ENCODE assay signal across 26 cellular contexts in the genomic region with DNA sequence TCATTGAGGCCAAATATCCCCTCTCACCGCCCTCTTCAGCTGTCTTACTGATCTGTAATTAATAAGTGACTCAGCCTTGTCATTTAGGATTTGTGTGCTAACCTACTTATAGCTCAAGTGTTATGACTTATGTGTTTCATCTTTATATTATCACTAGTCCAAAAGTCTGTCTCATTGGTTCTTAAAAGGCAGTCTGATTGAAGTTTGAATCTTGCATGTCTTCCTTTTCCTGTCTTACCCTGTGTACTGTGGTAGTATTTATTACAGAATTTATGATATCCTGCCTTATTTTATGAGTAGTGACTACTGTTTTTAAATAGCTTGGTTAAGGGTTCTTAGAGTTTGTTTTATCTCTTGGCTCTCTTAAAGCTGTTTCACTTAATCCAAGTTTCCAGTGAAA. TPM values are rescaled to one million over a fixed set of nuclear protein-coding genes. Genes with fewer than 3 reads are reported as not detected.
A peak's percentile ranks its signal among the peaks of the same experiment; 100 is the strongest.
DNase-seq lines count a peak whose midpoint lies in the region; ATAC-seq and TF ChIP-seq lines count a peak whose summit lies in the region.
"Had no signal": no experiment of that assay in that cellular context is flagged by ENCODE, and none has a peak within 500 bp of the region (broad histone marks: within the 10 kb centered on the region; RNA-seq: fewer than 3 reads in every experiment).

No MANE protein-coding gene starts in this region.

- H3K9me3 Mint-ChIP-seq in naive thymus-derived CD4-positive, alpha-beta T cell = no peaks in the 10 kb centered on the region
- H3K9me3 Mint-ChIP-seq: endodermal cell had no signal

- H3K9me3 ChIP-seq in naive thymus-derived CD4-positive, alpha-beta T cell (ENCODE audit: control insufficient read depth in 2 of 3, low read length in 3 of 3) = no peaks in the 10 kb centered on the region
- no peaks in the 10 kb centered on the region for H3K9me3 ChIP-seq in adrenal gland (replicated peaks in 1 of 3)
- H3K9me3 ChIP-seq: spleen, thyroid gland had no signal

- peaks cover 0 to 43% (median 36%) of the 10 kb centered on the region in 7 donors for H3K4me1 Mint-ChIP-seq in naive thymus-derived CD4-positive, alpha-beta T cell

- WGBS in adrenal gland, 4 donors = 51 to 97% (median 86%) methylated on average over 1 of the region's 1 CpG

- POLR2A ChIA-PET in naive thymus-derived CD4-positive, alpha-beta T cell (lab: Charles Lee) = interaction anchor here (0.9 to 2.7 kb wide), 4 partner anchors 10 to 17 kb away, joined by 3 to 19 read pairs (median 13); partner anchors contain the start of gene TCP11L1

- CTCF ChIA-PET in naive thymus-derived CD4-positive, alpha-beta T cell (lab: Charles Lee) = interaction anchor here (0.7 to 1.2 kb wide), 4 partner anchors 43 to 138 kb away, joined by 3 to 4 read pairs (median 4); no protein-coding TSS in a partner anchor

- TF ChIP-seq POLR2A in adrenal gland (IDR thresholded peaks at IDR 0.05) = no peak

- H3K27me3 Mint-ChIP-seq in naive thymus-derived CD4-positive, alpha-beta T cell = peaks cover 0 to 49% (median 1%) of the 10 kb centered on the region in 5 donors

- DNase-seq in NCI-H82 (lab: John Stamatoyannopoulos, UW) (peak; percentile 24), NCI-H82 treated with DMSO at 0.1 percent for 48 hours (lab: John Stamatoyannopoulos, UW; ENCODE audit: unreplicated experiment) (no peak), EH (ENCODE audit: low read depth) (peak; percentile 27), HT-29 (ENCODE audit: low spot score) (peak; percentile 38), adrenal gland (no peak)
- DNase-seq in naive thymus-derived CD4-positive, alpha-beta T cell = peak in 4 of 9 donors; percentile 20 to 26 (median 22)
- DNase-seq: 8988T; activated CD4-positive, alpha-beta T cell treated with anti-CD3 and anti-CD28 coated beads, Interleukin-2, amount 50 U/mL, for 1 hour; activated gamma-delta T cell treated with Interleukin-2 at 50 U/mL for 16 hours; amygdala; endodermal cell; KG1; kidney glomerular epithelial cell; mammary epithelial cell; MV-4-11; NCI-H1694 treated with DMSO at 0.1 percent for 48 hours; NCI-H226; PC-9; SHP77 treated with DMSO at 0.1 percent for 48 hours; spleen; stimulated activated CD4-positive, alpha-beta T cell treated with anti-CD3 and anti-CD28 coated beads, Interleukin-4, amount 100 ng/mL, for 1 hour; thyroid gland had no signal

- H3K4me3 ChIP-seq in naive thymus-derived CD4-positive, alpha-beta T cell (ENCODE audit: low read length) = no peak overlapping the region
- H3K4me3 ChIP-seq in adrenal gland = no peak overlapping the region
- H3K4me3 ChIP-seq: coronary artery, PC-9, spleen, thyroid gland had no signal

- peaks cover 0 to 5% of the 10 kb centered on the region in 2 donors for H3K27me3 ChIP-seq in naive thymus-derived CD4-positive, alpha-beta T cell (ENCODE audit: control insufficient read depth in 2 of 2, insufficient read depth in 2 of 2, low read length in 2 of 2)
- H3K27me3 ChIP-seq in adrenal gland = no peaks in the 10 kb centered on the region
- H3K27me3 ChIP-seq: thyroid gland had no signal

- H3K27ac ChIP-seq in naive thymus-derived CD4-positive, alpha-beta T cell (ENCODE audit: low read depth, low read length) = no peak overlapping the region
- H3K27ac ChIP-seq in adrenal gland = no peak overlapping the region
- H3K27ac ChIP-seq: coronary artery, PC-9, spleen, thyroid gland had no signal

- peak; percentile 34 for ATAC-seq in naive thymus-derived CD4-positive, alpha-beta T cell
- no peak for ATAC-seq in GM21825 (IDR thresholded peaks at IDR 0.05; ENCODE audit: unreplicated experiment)
- no peak for ATAC-seq in esophagus mucosa
- ATAC-seq: HCT116 had no signal

- TF ChIP-seq CTCF in adrenal gland (IDR thresholded peaks at IDR 0.05) = no peak

- peaks cover 0 to 3% (median 0%) of the 10 kb centered on the region in 5 donors for H3K36me3 Mint-ChIP-seq in naive thymus-derived CD4-positive, alpha-beta T cell

- peak overlapping the region in 5 of 10 donors; percentile 13 to 64 (median 32) for H3K4me3 Mint-ChIP-seq in naive thymus-derived CD4-positive, alpha-beta T cell
- H3K4me3 Mint-ChIP-seq: endodermal cell had no signal

- H3K36me3 ChIP-seq in naive thymus-derived CD4-positive, alpha-beta T cell (ENCODE audit: control insufficient read depth in 2 of 3, insufficient read depth in 3 of 3, low read length in 3 of 3) = no peaks in the 10 kb centered on the region
- no peaks in the 10 kb centered on the region for H3K36me3 ChIP-seq in adrenal gland (replicated peaks in 1 of 2)
- H3K36me3 ChIP-seq: spleen, thyroid gland had no signal

- peaks cover 0 to 8% of the 10 kb centered on the region in 2 donors for H3K4me1 ChIP-seq in naive thymus-derived CD4-positive, alpha-beta T cell (ENCODE audit: control insufficient read depth in 2 of 2, insufficient read depth in 2 of 2, low read length in 2 of 2)
- no peaks in the 10 kb centered on the region for H3K4me1 ChIP-seq in adrenal gland (replicated peaks in 1 of 2)
- H3K4me1 ChIP-seq: thyroid gland had no signal

- intact Hi-C loops in naive thymus-derived CD4-positive, alpha-beta T cell (cut with micrococcal nuclease) = loop anchor here in 1 of 2 donors (1.0 kb wide), 1 partner anchor 11 kb away; no protein-coding TSS in a partner anchor
- intact Hi-C loops in adrenal gland (cut with DNase I) = no loop called here

- H3K27ac Mint-ChIP-seq in naive thymus-derived CD4-positive, alpha-beta T cell = peak overlapping the region in 5 of 9 donors; percentile 1 to 37 (median 13)
- H3K27ac Mint-ChIP-seq: endodermal cell had no signal

RNA-seq across cellular contexts. Expression of gene DEPDC7, which starts 6.3 kb away (rescaled TPM):
- 3.3 and 4.8 TPM in 2 replicates for total RNA-seq in HT-29 (2014; rRNA removed; shearing (Covaris generic))
- 1 to 10 TPM in 4 of 5 experiments, under 1 TPM in 1; 0.65 to 9.6 (median 2.1) TPM for total RNA-seq in naive thymus-derived CD4-positive, alpha-beta T cell
- 1 to 10 TPM; 3.2 to 3.9 TPM for polyA plus RNA-seq in naive thymus-derived CD4-positive, alpha-beta T cell
- total RNA-seq in esophagus mucosa = 5.6 TPM
- 1 to 10 TPM in 3 of 8 donors, under 1 TPM in 4, not detected in 1; 0.32 to 3.6 (median 0.90) TPM for total RNA-seq in adrenal gland
- 1 to 10 TPM in 1 of 3 donors, under 1 TPM in 2; 0.38 to 1.1 (median 0.67) TPM for polyA plus RNA-seq in adrenal gland

RNA-seq across cellular contexts. Expression of gene TCP11L1, which starts 17.4 kb away (rescaled TPM):
- total RNA-seq in HT-29 (2014; rRNA removed; shearing (Covaris generic)) = 5.2 and 6.6 TPM in 2 replicates
- 10 to 100 TPM in 4 of 5 experiments, 1 to 10 TPM in 1; 9.1 to 17.1 (median 13.3) TPM for total RNA-seq in naive thymus-derived CD4-positive, alpha-beta T cell
- 1 to 10 TPM; 1.8 to 3.2 TPM for polyA plus RNA-seq in naive thymus-derived CD4-positive, alpha-beta T cell
- total RNA-seq in esophagus mucosa (7.6 TPM), adrenal gland (10 to 100 TPM in 7 of 8 donors, 1 to 10 TPM in 1; 8.8 to 35.2 (median 14.1) TPM)
- 1 to 10 TPM; 3.0 to 8.8 (median 5.5) TPM for polyA plus RNA-seq in adrenal gland

Comparison
In these comparisons a context has a peak if more than half of its experiments do, and no peak if none do; other contexts are left out.
1. DNase-seq: peak in NCI-H82 (single experiment), EH (single experiment) and HT-29 (single experiment); none in NCI-H82 treated with DMSO at 0.1 percent for 48 hours (single experiment) and adrenal gland (0 of 7).